Comparison of ENCODE assay signal across 18 cellular contexts in the genomic region with DNA sequence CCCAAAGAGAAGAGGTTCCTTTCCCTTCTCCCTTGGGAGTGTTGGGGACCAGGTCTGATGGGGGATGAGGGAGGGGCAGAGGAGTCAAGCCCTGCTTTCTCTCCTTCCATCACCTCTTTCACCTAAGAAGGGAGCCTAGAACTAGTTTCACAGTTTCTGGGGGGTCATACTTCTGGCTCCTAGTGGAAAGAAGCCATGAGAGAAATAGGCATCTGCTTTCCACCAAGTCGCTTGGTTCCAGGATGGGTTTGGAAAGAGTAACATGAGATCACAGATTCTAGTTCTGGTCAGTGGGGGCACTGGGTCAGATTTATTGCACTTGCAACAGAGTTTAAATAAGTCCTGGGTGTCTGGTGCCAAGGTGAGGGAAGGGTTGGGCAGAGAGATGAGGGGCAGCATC. TPM values are rescaled to one million over a fixed set of nuclear protein-coding genes. Genes with fewer than 3 reads are reported as not detected.
DNase-seq lines count a peak whose midpoint lies in the region; ATAC-seq, FAIRE-seq and TF ChIP-seq lines count a peak whose summit lies in the region.
"Had no signal": no experiment of that assay in that cellular context is flagged by ENCODE, and none has a peak within 500 bp of the region (broad histone marks: within the 10 kb centered on the region; RNA-seq: fewer than 3 reads in every experiment).

No MANE protein-coding gene starts in this region.

- no peaks in the 10 kb centered on the region for H3K9me3 Mint-ChIP-seq in CD4-positive, alpha-beta memory T cell
- H3K9me3 Mint-ChIP-seq in stimulated activated effector memory CD8-positive, alpha-beta T cell treated with anti-CD3 and anti-CD28 coated beads, Interleukin-12 subunit alpha, Interleukin-12 subunit beta, amount 100 ng/mL, for 72 hours: no peaks in the 10 kb centered on the region
- H3K9me3 Mint-ChIP-seq: CD8-positive, alpha-beta memory T cell had no signal

- H3K18ac ChIP-seq in mesenchymal stem cell (ENCODE audit: low read depth in 1 of 2, low read length in 2 of 2): no peak overlapping the region

- no peak overlapping the region for H2BK5ac ChIP-seq in mesenchymal stem cell (ENCODE audit: low read depth, low read length, poor library complexity, severe bottlenecking)

- H3K79me1 ChIP-seq in mesenchymal stem cell (replicated peaks; ENCODE audit: low read length, poor library complexity, severe bottlenecking): peaks cover 4% of the 10 kb centered on the region

- POLR2A ChIA-PET in CD4-positive, alpha-beta memory T cell (lab: Charles Lee; ENCODE audit: partially characterized antibody): no interaction called here
- POLR2A ChIA-PET in K562 (lab: Yijun Ruan, JAX) (interaction anchor here (0.5 to 3.1 kb wide), 4 partner anchors 16 to 176 kb away, joined by 3 to 13 read pairs (median 3); no protein-coding TSS in a partner anchor), GM10248 (lab: Yijun Ruan, JAX) (no interaction called here)

- no peak overlapping the region for H3K9ac ChIP-seq in K562 (ENCODE audit: insufficient read depth in 1 of 2, low read depth in 2 of 2, low read length in 2 of 2)
- peak overlapping the region; percentile 15 for H3K9ac ChIP-seq in mesenchymal stem cell (ENCODE audit: low read length)

- H4K91ac ChIP-seq in mesenchymal stem cell (ENCODE audit: low read length): no peak overlapping the region

- in situ Hi-C loops in K562 (cut with MboI): loop anchor here (10.0 kb wide), 1 partner anchor 50 kb away; no protein-coding TSS in a partner anchor

- no peaks in the 10 kb centered on the region for H3K9me3 ChIP-seq in CD4-positive, alpha-beta memory T cell (ENCODE audit: control insufficient read depth in 1 of 2, low read length in 2 of 2)
- H3K9me3 ChIP-seq in K562 (replicated peaks; ENCODE audit: control insufficient read depth, insufficient read depth, low read depth, low read length) (no peaks in the 10 kb centered on the region), mesenchymal stem cell (ENCODE audit: control insufficient read depth, low read length) (no peaks in the 10 kb centered on the region)
- H3K9me3 ChIP-seq: MG63, Peyer's patch, SJSA1 had no signal

- H2BK12ac ChIP-seq in mesenchymal stem cell (ENCODE audit: low read length in 2 of 2): no peak overlapping the region

- no peak overlapping the region for H2BK15ac ChIP-seq in mesenchymal stem cell (ENCODE audit: low read depth, poor library complexity, severe bottlenecking)

- no peak overlapping the region for H3K4me3 ChIP-seq in CD4-positive, alpha-beta memory T cell (ENCODE audit: low read length in 2 of 2)
- H3K4me3 ChIP-seq in K562 (no peak overlapping the region), mesenchymal stem cell (ENCODE audit: insufficient read depth in 1 of 2, low read depth in 1 of 2, low read length in 2 of 2) (no peak overlapping the region)
- H3K4me3 ChIP-seq: MG63, Peyer's patch, SJSA1 had no signal

- no TSS peak for BruUV-seq in K562 (replicated peaks; lab: Mats Ljungman, UMichigan)

- no peak for FAIRE-seq in K562 (lab: Jason Lieb, UNC)
- FAIRE-seq: GM19239 had no signal

- peaks cover 41% of the 10 kb centered on the region for H3K79me2 ChIP-seq in K562 (ENCODE audit: control insufficient read depth, insufficient read depth, low read length)

- CTCF ChIA-PET in CD4-positive, alpha-beta memory T cell (lab: Charles Lee; ENCODE audit: partially characterized antibody): interaction anchor here (1.1 to 12.3 kb wide), 6 partner anchors 10 to 108 kb away, joined by 3 to 938 read pairs (median 56); a partner anchor contains a TSS
- CTCF ChIA-PET in K562 (lab: Yijun Ruan, JAX; ENCODE audit: low intra/inter-chr PET ratio) (interaction anchor here (1.2 to 1.3 kb wide), 2 partner anchors 16 to 178 kb away, joined by 3 to 9 read pairs; no protein-coding TSS in a partner anchor), GM10248 (lab: Yijun Ruan, JAX) (interaction anchor here (1.1 to 12.3 kb wide), 8 partner anchors 10 to 179 kb away, joined by 3 to 506 read pairs (median 91); a partner anchor contains a TSS)

- no peak for TF ChIP-seq EP300 in K562 (IDR thresholded peaks at IDR 0.05; ENCODE audit: low read length)

- no peak overlapping the region for H3K14ac ChIP-seq in mesenchymal stem cell (ENCODE audit: low read length in 2 of 2)

- no peak overlapping the region for H4K8ac ChIP-seq in mesenchymal stem cell (ENCODE audit: low read length)

- TF ChIP-seq POLR2A in K562 (conservative IDR thresholded peaks at IDR 0.05): no peak

- H3K9me1 ChIP-seq in K562 (ENCODE audit: control insufficient read depth, insufficient read depth, low read length): peaks cover 3% of the 10 kb centered on the region

- H2AK5ac ChIP-seq in mesenchymal stem cell (ENCODE audit: low read length, severe bottlenecking): no peak overlapping the region

- TF ChIP-seq RAD21 in K562 (CRISPR knock-in tag; conservative IDR thresholded peaks at IDR 0.05 in 1 of 2, IDR thresholded peaks at IDR 0.05 in 1 of 2): no peak

- H3K27ac Mint-ChIP-seq in CD4-positive, alpha-beta memory T cell: peak overlapping the region in 5 of 7 donors; percentile 12 to 69 (median 66)
- H3K27ac Mint-ChIP-seq in stimulated activated effector memory CD8-positive, alpha-beta T cell treated with anti-CD3 and anti-CD28 coated beads, Interleukin-12 subunit alpha, Interleukin-12 subunit beta, amount 100 ng/mL, for 72 hours: peak overlapping the region; percentile 6

- no peak overlapping the region for H3K23ac ChIP-seq in mesenchymal stem cell (ENCODE audit: low read length in 2 of 2)

- TF ChIP-seq CTCF in K562 (IDR thresholded peaks at IDR 0.05 in 2 of 3, conservative IDR thresholded peaks at IDR 0.05 in 1 of 3; ENCODE audit: insufficient read depth in 2 of 3, low read depth in 1 of 3, low read length in 3 of 3) (no peak), GM10248 (IDR thresholded peaks at IDR 0.05; ENCODE audit: control extremely low read depth, extremely low read depth, low read depth, missing control alignments) (no peak)

- DNase-seq in CD4-positive, alpha-beta memory T cell: no peak
- DNase-seq in K562 (ENCODE audit: extremely low read depth in 1 of 4, low spot score in 3 of 4): no peak
- DNase-seq in mesenchymal stem cell: no peak
- DNase-seq in stimulated activated effector memory CD8-positive, alpha-beta T cell treated with anti-CD3 and anti-CD28 coated beads, Interleukin-12 subunit alpha, Interleukin-12 subunit beta, amount 100 ng/mL, for 72 hours (ENCODE audit: low spot score in 2 of 2): no peak
- DNase-seq in GM10248 (ENCODE audit: extremely low spot score): no peak
- DNase-seq in SIG-M5 treated with dmso at 0.1 percent for 504 hours (lab: John Stamatoyannopoulos, UW; ENCODE audit: unreplicated experiment): no peak
- DNase-seq: MG63, NCI-H2081 treated with DMSO at 0.1 percent for 48 hours had no signal

- H3K4me3 Mint-ChIP-seq in CD4-positive, alpha-beta memory T cell: peak overlapping the region in 1 of 8 donors; percentile 63
- no peak overlapping the region for H3K4me3 Mint-ChIP-seq in stimulated activated effector memory CD8-positive, alpha-beta T cell treated with anti-CD3 and anti-CD28 coated beads, Interleukin-12 subunit alpha, Interleukin-12 subunit beta, amount 100 ng/mL, for 72 hours

- intact Hi-C loops in CD4-positive, alpha-beta memory T cell (cut with micrococcal nuclease): loop anchor here (5.0 kb wide), 1 partner anchor 102 kb away; a partner anchor contains a TSS
- intact Hi-C loops in K562 (cut with micrococcal nuclease): loop anchor here (1.0 kb wide), 3 partner anchors 16 to 44 kb away; no protein-coding TSS in a partner anchor

- H3K4me1 ChIP-seq in CD4-positive, alpha-beta memory T cell (ENCODE audit: insufficient read depth, low read length): peaks cover 36% of the 10 kb centered on the region
- H3K4me1 ChIP-seq in K562 (replicated peaks in 1 of 2; ENCODE audit: control insufficient read depth in 2 of 2, insufficient read depth in 2 of 2, low read length in 2 of 2): peaks cover 27 to 30% of the 10 kb centered on the region in 2 experiments; a peak in 4 of 5 replicates
- peaks cover 9% of the 10 kb centered on the region for H3K4me1 ChIP-seq in mesenchymal stem cell (ENCODE audit: control insufficient read depth, insufficient read depth, low read depth, low read length)
- H3K4me1 ChIP-seq: SJSA1 had no signal

- H3K27me3 ChIP-seq in CD4-positive, alpha-beta memory T cell (ENCODE audit: insufficient read depth, low read length): no peaks in the 10 kb centered on the region
- H3K27me3 ChIP-seq in K562 (ENCODE audit: control insufficient read depth in 2 of 2, insufficient read depth in 2 of 2, low read length in 2 of 2) (no peaks in the 10 kb centered on the region), mesenchymal stem cell (ENCODE audit: control insufficient read depth in 1 of 2, insufficient read depth in 1 of 2, low read length in 2 of 2) (no peaks in the 10 kb centered on the region)
- H3K27me3 ChIP-seq: MG63, Peyer's patch, SJSA1 had no signal

- H3K4ac ChIP-seq in mesenchymal stem cell (ENCODE audit: low read depth in 1 of 2, low read length in 2 of 2): no peak overlapping the region

- H3K36me3 Mint-ChIP-seq in CD4-positive, alpha-beta memory T cell: peaks cover 45 to 52% of the 10 kb centered on the region in 2 donors
- H3K36me3 Mint-ChIP-seq in stimulated activated effector memory CD8-positive, alpha-beta T cell treated with anti-CD3 and anti-CD28 coated beads, Interleukin-12 subunit alpha, Interleukin-12 subunit beta, amount 100 ng/mL, for 72 hours: peaks cover 81% of the 10 kb centered on the region

- H4K20me1 ChIP-seq in K562 (replicated peaks; ENCODE audit: control insufficient read depth, insufficient read depth, low read length): no peaks in the 10 kb centered on the region; the same call in 1 of the 2 replicates

- no peak overlapping the region for H3K27ac ChIP-seq in CD4-positive, alpha-beta memory T cell (ENCODE audit: low read depth, low read length)
- H3K27ac ChIP-seq in K562 (ENCODE audit: extremely low read depth, low read depth, low read length) (no peak overlapping the region), mesenchymal stem cell (ENCODE audit: low read length, poor library complexity, severe bottlenecking) (no peak overlapping the region)
- H3K27ac ChIP-seq: Peyer's patch, SJSA1 had no signal

- no peaks in the 10 kb centered on the region for H3K27me3 Mint-ChIP-seq in CD4-positive, alpha-beta memory T cell
- H3K27me3 Mint-ChIP-seq: CD8-positive, alpha-beta memory T cell had no signal

- H3K4me2 ChIP-seq in K562 (ENCODE audit: insufficient read depth, low read length) (no peak overlapping the region), mesenchymal stem cell (ENCODE audit: low read length, poor library complexity, severe bottlenecking) (no peak overlapping the region)

- no peak overlapping the region for H2BK120ac ChIP-seq in mesenchymal stem cell (ENCODE audit: low read depth, low read length)

- ATAC-seq in K562 (no peak), GM21423 (IDR thresholded peaks at IDR 0.05; ENCODE audit: unreplicated experiment) (no peak)
- no peak for ATAC-seq in stimulated activated effector memory CD8-positive, alpha-beta T cell treated with anti-CD3 and anti-CD28 coated beads, Interleukin-12 subunit alpha, Interleukin-12 subunit beta, amount 100 ng/mL, for 72 hours

- WGBS in K562 (ENCODE audit: insufficient coverage, low coverage, missing lambda C conversion rate): 92% methylated on average over 1 of the region's 1 CpG
- 100% methylated on average over 1 of the region's 1 CpG for WGBS in mesenchymal stem cell

- H3K4me1 Mint-ChIP-seq in CD4-positive, alpha-beta memory T cell: peaks cover 20 to 48% (median 32%) of the 10 kb centered on the region in 4 donors
- H3K4me1 Mint-ChIP-seq in stimulated activated effector memory CD8-positive, alpha-beta T cell treated with anti-CD3 and anti-CD28 coated beads, Interleukin-12 subunit alpha, Interleukin-12 subunit beta, amount 100 ng/mL, for 72 hours: peaks cover 67% of the 10 kb centered on the region

- peaks cover 51% of the 10 kb centered on the region for H3K36me3 ChIP-seq in CD4-positive, alpha-beta memory T cell (ENCODE audit: insufficient read depth, low read length)
- H3K36me3 ChIP-seq in K562 (ENCODE audit: control insufficient read depth, insufficient read depth, low read length) (peaks cover 60% of the 10 kb centered on the region), mesenchymal stem cell (ENCODE audit: control insufficient read depth in 1 of 2, insufficient read depth in 2 of 2, low read depth in 1 of 2, low read length in 2 of 2) (peaks cover 44 to 83% of the 10 kb centered on the region in 2 experiments)

- H2AFZ ChIP-seq in K562 (ENCODE audit: low read depth, low read length) (no peak overlapping the region), mesenchymal stem cell (ENCODE audit: low read depth, low read length) (no peak overlapping the region)

RNA-seq across cellular contexts. Expression of a gene that starts 10.5 kb away (rescaled TPM):
- 1 to 10 TPM; 1.8 to 2.1 TPM for total RNA-seq in CD4-positive, alpha-beta memory T cell
- polyA plus RNA-seq in CD4-positive, alpha-beta memory T cell: not detected
- 8.1 and 25.0 TPM in 2 replicates for total RNA-seq in K562 (2011; cell fraction: chromatin; rRNA removed; ENCODE audit: low replicate concordance)
- total RNA-seq in K562 (2011; cell fraction: nucleolus; rRNA removed): 9.7 and 11.1 TPM in 2 replicates
- 9.7 and 11.8 TPM in 2 replicates for total RNA-seq in K562 (2011; cell fraction: nucleoplasm; rRNA removed)
- 15.9 and 17.7 TPM in 2 replicates for total RNA-seq in K562 (2014; rRNA removed)
- 3.5 and 3.7 TPM in 2 replicates for total RNA-seq in K562 (2014; rRNA removed; fragmentation: Illumina TruSeq; extraction: Trizol)
- 5.9 and 8.7 TPM in 2 replicates for total RNA-seq in K562 (2015; rRNA removed; fragmentation: Illumina TruSeq; extraction: Trizol)
- total RNA-seq in K562 (2021): 96.5 and 111 TPM in 2 replicates
- 7.7 and 15.6 TPM in 2 replicates for polyA plus RNA-seq in K562 (2011; rRNA removed)
- 11.8 and 25.5 TPM in 2 replicates for polyA plus RNA-seq in K562 (2011; cell fraction: cytosol; rRNA removed)
- 15.0 and 32.1 TPM in 2 replicates for polyA plus RNA-seq in K562 (2011; cell fraction: nucleus; rRNA removed)
- polyA plus RNA-seq in K562 (2012): 35.9 and 43.9 TPM in 2 replicates
- polyA plus RNA-seq in K562 (2014; fragmentation: Illumina TruSeq; extraction: Trizol): 65.7 and 88.2 TPM in 2 replicates
- polyA plus RNA-seq in K562 (2014; fragmentation: Nextera tagmentation; extraction: Ambion mirVana): 1 to 10 TPM; 1.0 TPM
- polyA plus RNA-seq in K562 (2014; rRNA removed): 30.3 and 34.6 TPM in 2 replicates
- 4.7 and 6.3 TPM in 2 replicates for polyA minus RNA-seq in K562 (2011; rRNA and poly(A)+ RNA removed)
- polyA minus RNA-seq in K562 (2011; cell fraction: cytosol; rRNA and poly(A)+ RNA removed): 31.2 and 48.8 TPM in 2 replicates
- polyA minus RNA-seq in K562 (2011; cell fraction: nucleus; rRNA and poly(A)+ RNA removed): 6.7 and 8.1 TPM in 2 replicates
- polyA plus RNA-seq in mesenchymal stem cell (2013, experiment 1 of 2): 16.2 TPM
- polyA plus RNA-seq in mesenchymal stem cell (2013, experiment 2 of 2): 17.1 TPM
- polyA plus RNA-seq: CD8-positive, alpha-beta memory T cell had no signal

RNA-seq across cellular contexts. Expression of a gene that starts 24.1 kb away (rescaled TPM):
- 100 to 1,000 TPM; 158 to 162 TPM for total RNA-seq in CD4-positive, alpha-beta memory T cell
- 10 to 100 TPM; 28.8 to 64.7 TPM for polyA plus RNA-seq in CD4-positive, alpha-beta memory T cell
- total RNA-seq in K562 (2011; cell fraction: chromatin; rRNA removed; ENCODE audit: low replicate concordance): 326 and 672 TPM in 2 replicates
- 425 and 592 TPM in 2 replicates for total RNA-seq in K562 (2011; cell fraction: nucleolus; rRNA removed)
- total RNA-seq in K562 (2011; cell fraction: nucleoplasm; rRNA removed): 368 and 393 TPM in 2 replicates
- total RNA-seq in K562 (2014; rRNA removed): 47.4 and 59.0 TPM in 2 replicates
- 41.7 and 49.0 TPM in 2 replicates for total RNA-seq in K562 (2014; rRNA removed; fragmentation: Illumina TruSeq; extraction: Trizol)
- total RNA-seq in K562 (2015; rRNA removed; fragmentation: Illumina TruSeq; extraction: Trizol): 33.7 and 34.5 TPM in 2 replicates
- 71.0 and 75.2 TPM in 2 replicates for total RNA-seq in K562 (2021)
- polyA plus RNA-seq in K562 (2011; rRNA removed): 55.5 and 114 TPM in 2 replicates
- polyA plus RNA-seq in K562 (2011; cell fraction: cytosol; rRNA removed): 44.7 and 52.4 TPM in 2 replicates
- 273 and 364 TPM in 2 replicates for polyA plus RNA-seq in K562 (2011; cell fraction: nucleus; rRNA removed)
- polyA plus RNA-seq in K562 (2012): 58.8 and 103 TPM in 2 replicates
- polyA plus RNA-seq in K562 (2014; fragmentation: Illumina TruSeq; extraction: Trizol): 82.1 and 82.8 TPM in 2 replicates
- 1 to 10 TPM; 9.1 to 9.2 TPM for polyA plus RNA-seq in K562 (2014; fragmentation: Nextera tagmentation; extraction: Ambion mirVana)
- 34.0 and 36.0 TPM in 2 replicates for polyA plus RNA-seq in K562 (2014; rRNA removed)
- polyA minus RNA-seq in K562 (2011; rRNA and poly(A)+ RNA removed): 104 and 113 TPM in 2 replicates
- polyA minus RNA-seq in K562 (2011; cell fraction: cytosol; rRNA and poly(A)+ RNA removed): 72.0 and 119 TPM in 2 replicates
- polyA minus RNA-seq in K562 (2011; cell fraction: nucleus; rRNA and poly(A)+ RNA removed): 150 and 186 TPM in 2 replicates
- polyA plus RNA-seq in mesenchymal stem cell (2013, experiment 1 of 2): 248 TPM
- 244 TPM for polyA plus RNA-seq in mesenchymal stem cell (2013, experiment 2 of 2)

RNA-seq across cellular contexts. Expression of a gene that starts 30.7 kb away (rescaled TPM):
- under 1 TPM in 1 of 2 experiments, not detected in 1; 0.36 TPM for total RNA-seq in CD4-positive, alpha-beta memory T cell
- polyA plus RNA-seq in CD4-positive, alpha-beta memory T cell: not detected
- total RNA-seq in K562 (2011; cell fraction: chromatin; rRNA removed; ENCODE audit: low replicate concordance): 0.48 and 1.8 TPM in 2 replicates
- 0.13 and 0.17 TPM in 2 replicates for total RNA-seq in K562 (2011; cell fraction: nucleolus; rRNA removed)
- total RNA-seq in K562 (2011; cell fraction: nucleoplasm; rRNA removed): 0.44 and 0.69 TPM in 2 replicates
- total RNA-seq in K562 (2014; rRNA removed): 0.16 TPM in 1 of 2 replicates, not detected in the other
- total RNA-seq in K562 (2014; rRNA removed; fragmentation: Illumina TruSeq; extraction: Trizol): 0.11 TPM in 1 of 2 replicates, not detected in the other
- total RNA-seq in K562 (2015; rRNA removed; fragmentation: Illumina TruSeq; extraction: Trizol): not detected in 2 replicates
- not detected in 2 replicates for total RNA-seq in K562 (2021)
- polyA plus RNA-seq in K562 (2011; rRNA removed): 0.16 TPM in 1 of 2 replicates, not detected in the other
- not detected in 2 replicates for polyA plus RNA-seq in K562 (2011; cell fraction: cytosol; rRNA removed)
- polyA plus RNA-seq in K562 (2011; cell fraction: nucleus; rRNA removed): 0.25 and 0.44 TPM in 2 replicates
- polyA plus RNA-seq in K562 (2012): 0.07 and 0.47 TPM in 2 replicates
- polyA plus RNA-seq in K562 (2014; fragmentation: Illumina TruSeq; extraction: Trizol): 0.10 TPM in 1 of 2 replicates, not detected in the other
- under 1 TPM; 0.07 to 0.18 TPM for polyA plus RNA-seq in K562 (2014; fragmentation: Nextera tagmentation; extraction: Ambion mirVana)
- polyA plus RNA-seq in K562 (2014; rRNA removed): not detected in 2 replicates
- 0.12 TPM in 1 of 2 replicates, not detected in the other for polyA minus RNA-seq in K562 (2011; rRNA and poly(A)+ RNA removed)
- not detected in 2 replicates for polyA minus RNA-seq in K562 (2011; cell fraction: cytosol; rRNA and poly(A)+ RNA removed)
- polyA minus RNA-seq in K562 (2011; cell fraction: nucleus; rRNA and poly(A)+ RNA removed): 0.22 TPM in 1 of 2 replicates, not detected in the other
- polyA plus RNA-seq in mesenchymal stem cell (2013, experiment 1 of 2): not detected
- not detected for polyA plus RNA-seq in mesenchymal stem cell (2013, experiment 2 of 2)
- total RNA-seq: Calu3, Daoy, H4, LHCN-M2, Peyer's patch, SJSA1 had no signal
- polyA plus RNA-seq: BJ; CD8-positive, alpha-beta memory T cell had no signal
